ENCODE assay signal across 8 cellular contexts in the genomic region with DNA sequence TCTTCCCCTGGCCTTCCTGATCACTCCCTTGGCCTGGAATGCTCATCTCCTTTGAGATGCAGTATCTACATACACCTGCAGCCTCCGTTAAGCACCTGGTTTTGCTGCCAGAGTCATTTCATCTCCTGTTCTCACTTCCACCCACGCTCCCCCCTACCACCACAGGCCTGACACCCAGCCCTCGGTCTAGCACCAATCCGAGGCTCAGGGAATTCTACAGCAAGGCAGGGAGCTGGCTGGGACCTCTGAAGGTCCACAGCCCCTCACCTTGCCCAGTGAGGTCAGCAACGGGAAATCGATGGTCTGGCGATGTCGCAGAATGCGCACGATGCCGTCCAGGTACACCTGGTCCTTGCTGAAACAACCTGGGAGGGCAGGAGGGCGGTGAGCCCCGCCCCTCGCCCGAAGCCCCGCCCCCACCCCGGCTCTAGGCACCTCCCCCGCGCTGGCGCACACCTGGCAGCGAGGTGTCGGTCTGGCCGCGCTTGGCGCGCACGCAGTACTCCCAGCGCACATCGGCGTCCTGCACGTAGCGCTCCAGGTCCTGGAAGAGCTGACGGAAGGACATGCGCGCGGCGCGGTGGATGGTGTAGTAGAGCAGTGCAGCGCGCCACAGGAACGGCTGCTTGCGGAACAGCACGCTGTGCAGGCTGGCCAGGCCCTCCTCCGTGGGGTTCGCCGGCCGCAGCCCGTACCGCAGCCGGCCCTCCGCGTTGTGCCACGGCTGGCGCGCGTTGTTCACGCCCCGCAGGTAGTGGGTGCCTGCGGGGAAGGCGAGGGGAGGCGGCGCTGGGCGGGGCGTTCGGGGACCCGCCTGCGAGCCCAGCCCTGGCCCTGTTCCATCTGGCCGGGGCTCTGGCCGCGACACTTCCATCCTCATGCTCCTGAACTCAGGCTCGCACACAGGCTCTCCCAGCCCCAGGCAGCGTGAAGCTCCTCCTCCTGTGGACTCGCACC. TPM values are rescaled to one million over a fixed set of nuclear protein-coding genes. Genes with fewer than 3 reads are reported as not detected.
DNase-seq lines count a peak whose midpoint lies in the region; ATAC-seq, FAIRE-seq and TF ChIP-seq lines count a peak whose summit lies in the region.

No MANE protein-coding gene starts in this region.

- H3K27me3 ChIP-seq in endothelial cell of umbilical vein (ENCODE audit: control insufficient read depth in 2 of 2, insufficient read depth in 2 of 2, low read length in 2 of 2) (no peaks in the 10 kb centered on the region), vagina (no peaks in the 10 kb centered on the region)

- peaks cover 10% of the 10 kb centered on the region for H3K79me2 ChIP-seq in endothelial cell of umbilical vein (ENCODE audit: control insufficient read depth, insufficient read depth, low read length)

- peaks cover 10% of the 10 kb centered on the region for H3K36me3 Mint-ChIP-seq in activated CD8-positive, alpha-beta T cell treated with anti-CD3 and anti-CD28 coated beads for 36 hours (ENCODE audit: low read depth)

- H3K4me1 ChIP-seq in endothelial cell of umbilical vein (ENCODE audit: control insufficient read depth, extremely low read depth, insufficient read depth, low read length) (peaks cover 35% of the 10 kb centered on the region), vagina (peaks cover 61% of the 10 kb centered on the region)

- no peaks in the 10 kb centered on the region for H4K20me1 ChIP-seq in endothelial cell of umbilical vein (replicated peaks; ENCODE audit: control insufficient read depth, extremely low read depth, insufficient read depth, low read length)

- H3K4me3 ChIP-seq in endothelial cell of umbilical vein (replicated peaks in 1 of 3; ENCODE audit: insufficient read depth in 1 of 3, low read depth in 1 of 3, low read length in 3 of 3) (peak overlapping the region in 1 of 3 experiments; percentile 21), vagina (peak overlapping the region; percentile 49 to 58)

- no peak overlapping the region for H3K9ac ChIP-seq in endothelial cell of umbilical vein (replicated peaks; ENCODE audit: extremely low read depth, insufficient read depth, low read length)

- no peaks in the 10 kb centered on the region for H3K9me1 ChIP-seq in endothelial cell of umbilical vein (replicated peaks; ENCODE audit: control insufficient read depth, extremely low read depth, insufficient read depth, low read length)

- H3K36me3 ChIP-seq in endothelial cell of umbilical vein (ENCODE audit: control insufficient read depth in 2 of 2, extremely low read depth in 1 of 2, insufficient read depth in 2 of 2, low read length in 2 of 2) (no peaks in the 10 kb centered on the region), vagina (no peaks in the 10 kb centered on the region)

- peaks cover 37% of the 10 kb centered on the region for H3K4me1 Mint-ChIP-seq in activated CD8-positive, alpha-beta T cell treated with anti-CD3 and anti-CD28 coated beads for 36 hours (ENCODE audit: low read depth)

- CTCF ChIA-PET in activated CD8-positive, alpha-beta T cell treated with anti-CD3 and anti-CD28 coated beads for 36 hours (lab: Charles Lee) = interaction anchor here (0.9 to 16.0 kb wide), 6 partner anchors 10 to 224 kb away, joined by 3 to 209 read pairs (median 4); partner anchors contain the start of genes B3GNT9, FBXL8, HSF4 and TRADD
- CTCF ChIA-PET in endothelial cell of umbilical vein (lab: Charles Lee) = interaction anchor here (1.0 to 1.9 kb wide), 6 partner anchors 7 to 220 kb away, joined by 3 to 9 read pairs (median 4); partner anchors contain the start of gene NOL3

- H3K9me3 ChIP-seq in endothelial cell of umbilical vein (replicated peaks; ENCODE audit: control insufficient read depth, insufficient read depth, low read length) = no peaks in the 10 kb centered on the region
- H3K9me3 ChIP-seq in vagina = no peaks in the 10 kb centered on the region

- DNase-seq in DMS53 treated with DMSO at 0.1 percent for 48 hours (lab: John Stamatoyannopoulos, UW; ENCODE audit: unreplicated experiment) (peak; percentile 76), NCI-H146 treated with DMSO at 0.1 percent for 48 hours (lab: John Stamatoyannopoulos, UW; ENCODE audit: unreplicated experiment) (peak; percentile 78), endothelial cell of umbilical vein (ENCODE audit: low read depth, low spot score) (peak; percentile 42), mucosa of gallbladder (ENCODE audit: low spot score) (peak; percentile 81), vagina (ENCODE audit: extremely low spot score in 2 of 2) (no peak)
- DNase-seq in activated CD8-positive, alpha-beta T cell treated with anti-CD3 and anti-CD28 coated beads for 36 hours = peak; percentile 81

- H2AFZ ChIP-seq in endothelial cell of umbilical vein (ENCODE audit: low read depth, low read length) = no peak overlapping the region

- H3K4me2 ChIP-seq in endothelial cell of umbilical vein (ENCODE audit: insufficient read depth, low read length) = no peak overlapping the region

- no peak overlapping the region for H3K27ac Mint-ChIP-seq in activated CD8-positive, alpha-beta T cell treated with anti-CD3 and anti-CD28 coated beads for 36 hours

- no TSS peak for BruUV-seq in endothelial cell of umbilical vein (replicated peaks; lab: Mats Ljungman, UMichigan)

- H3K27me3 Mint-ChIP-seq in activated CD8-positive, alpha-beta T cell treated with anti-CD3 and anti-CD28 coated beads for 36 hours = peaks cover 47% of the 10 kb centered on the region

- dilution Hi-C loops in endothelial cell of umbilical vein (cut with MboI; ENCODE audit: extremely low pct_ligation_motif_present, low sequenced_read_pairs) = no loop called here

- intact Hi-C loops in activated CD8-positive, alpha-beta T cell treated with anti-CD3 and anti-CD28 coated beads for 36 hours (cut with micrococcal nuclease) = no loop called here
- intact Hi-C loops in endothelial cell of umbilical vein (cut with micrococcal nuclease) = no loop called here
- intact Hi-C loops in vagina (cut with DNase I) = no loop called here

- peak; percentile 17 for TF ChIP-seq CTCF in activated CD8-positive, alpha-beta T cell treated with anti-CD3 and anti-CD28 coated beads for 36 hours (IDR thresholded peaks at IDR 0.05)
- peak in 1 of 2 donors; percentile 18 for TF ChIP-seq CTCF in endothelial cell of umbilical vein (IDR thresholded peaks at IDR 0.05; ENCODE audit: extremely low read depth in 1 of 2, insufficient read depth in 1 of 2, low read depth in 1 of 2, low read length in 2 of 2)
- no peak for TF ChIP-seq CTCF in vagina (IDR thresholded peaks at IDR 0.05)

- peak; percentile 63 for ATAC-seq in activated CD8-positive, alpha-beta T cell treated with anti-CD3 and anti-CD28 coated beads for 36 hours
- no peak for ATAC-seq in GM18868 (IDR thresholded peaks at IDR 0.05; ENCODE audit: unreplicated experiment)
- ATAC-seq in GM18858 (IDR thresholded peaks at IDR 0.05; ENCODE audit: unreplicated experiment) = no peak

- no peak overlapping the region for H3K27ac ChIP-seq in endothelial cell of umbilical vein (ENCODE audit: insufficient read depth, low read depth, low read length)
- H3K27ac ChIP-seq in vagina = peak overlapping the region; percentile 68

- no peaks in the 10 kb centered on the region for H3K9me3 Mint-ChIP-seq in activated CD8-positive, alpha-beta T cell treated with anti-CD3 and anti-CD28 coated beads for 36 hours

- H3K4me3 Mint-ChIP-seq in activated CD8-positive, alpha-beta T cell treated with anti-CD3 and anti-CD28 coated beads for 36 hours = peak overlapping the region; percentile 57

- FAIRE-seq in endothelial cell of umbilical vein (lab: Jason Lieb, UNC) = peak; percentile 42

- POLR2A ChIA-PET in activated CD8-positive, alpha-beta T cell treated with anti-CD3 and anti-CD28 coated beads for 36 hours (lab: Charles Lee) = interaction anchor here (0.7 to 9.2 kb wide), 4 partner anchors 12 to 22 kb away, joined by 4 to 67 read pairs (median 14); partner anchors contain the start of genes E2F4, FBXL8, HSF4 and TRADD
- POLR2A ChIA-PET in endothelial cell of umbilical vein (lab: Charles Lee) = interaction anchor here (0.7 kb wide), 2 partner anchors 26 to 50 kb away, joined by 5 to 9 read pairs; no protein-coding TSS in a partner anchor

- no peak for TF ChIP-seq POLR2A in endothelial cell of umbilical vein (IDR thresholded peaks at IDR 0.05; ENCODE audit: low read depth, low read length)
- TF ChIP-seq POLR2A in vagina (IDR thresholded peaks at IDR 0.05) = no peak

RNA-seq across cellular contexts. Expression of gene MATCAP1, which starts 5.7 kb away (rescaled TPM):
- 10 to 100 TPM; 49.5 to 49.9 TPM for total RNA-seq in activated CD8-positive, alpha-beta T cell treated with anti-CD3 and anti-CD28 coated beads for 36 hours
- total RNA-seq in endothelial cell of umbilical vein (45.8 and 53.3 TPM in 2 replicates), mucosa of gallbladder (68.4 TPM), vagina (17.4 TPM)
- polyA plus RNA-seq in endothelial cell of umbilical vein = 44.5 and 49.0 TPM in 2 replicates
- polyA plus RNA-seq in endothelial cell of umbilical vein (2011; cell fraction: cytosol; rRNA removed) = 12.9 and 20.9 TPM in 2 replicates
- 210 and 217 TPM in 2 replicates for polyA plus RNA-seq in endothelial cell of umbilical vein (2011; cell fraction: nucleus; rRNA removed)
- polyA plus RNA-seq in endothelial cell of umbilical vein (2012) = 32.0 and 48.1 TPM in 2 replicates
- polyA minus RNA-seq in endothelial cell of umbilical vein = 39.9 and 52.2 TPM in 2 replicates
- polyA minus RNA-seq in endothelial cell of umbilical vein (2011; cell fraction: cytosol; rRNA and poly(A)+ RNA removed) = 2.5 TPM
- polyA minus RNA-seq in endothelial cell of umbilical vein (2011; cell fraction: nucleus; rRNA and poly(A)+ RNA removed) = 49.8 and 58.9 TPM in 2 replicates

RNA-seq across cellular contexts. Expression of gene NOL3, which starts 7.7 kb away (rescaled TPM):
- 10 to 100 TPM; 24.5 to 25.3 TPM for total RNA-seq in activated CD8-positive, alpha-beta T cell treated with anti-CD3 and anti-CD28 coated beads for 36 hours
- total RNA-seq in endothelial cell of umbilical vein = 14.4 and 19.4 TPM in 2 replicates
- polyA plus RNA-seq in endothelial cell of umbilical vein = 16.0 and 19.2 TPM in 2 replicates
- 10.4 and 14.4 TPM in 2 replicates for polyA plus RNA-seq in endothelial cell of umbilical vein (2011; cell fraction: cytosol; rRNA removed)
- 28.5 and 29.4 TPM in 2 replicates for polyA plus RNA-seq in endothelial cell of umbilical vein (2011; cell fraction: nucleus; rRNA removed)
- polyA plus RNA-seq in endothelial cell of umbilical vein (2012) = 9.2 and 12.4 TPM in 2 replicates
- polyA minus RNA-seq in endothelial cell of umbilical vein = 7.3 and 9.2 TPM in 2 replicates
- 18.3 TPM for polyA minus RNA-seq in endothelial cell of umbilical vein (2011; cell fraction: cytosol; rRNA and poly(A)+ RNA removed)
- polyA minus RNA-seq in endothelial cell of umbilical vein (2011; cell fraction: nucleus; rRNA and poly(A)+ RNA removed) = 4.4 and 5.7 TPM in 2 replicates
- 79.0 TPM for total RNA-seq in mucosa of gallbladder
- total RNA-seq in vagina = 19.2 TPM

RNA-seq across cellular contexts. Expression of gene EXOC3L1, which starts 11.9 kb away (rescaled TPM):
- under 1 TPM in 1 of 2 experiments, not detected in 1; 0.23 TPM for total RNA-seq in activated CD8-positive, alpha-beta T cell treated with anti-CD3 and anti-CD28 coated beads for 36 hours
- total RNA-seq in endothelial cell of umbilical vein = 10.8 and 19.4 TPM in 2 replicates
- polyA plus RNA-seq in endothelial cell of umbilical vein = 10.2 and 11.6 TPM in 2 replicates
- polyA plus RNA-seq in endothelial cell of umbilical vein (2011; cell fraction: cytosol; rRNA removed) = 6.5 and 7.2 TPM in 2 replicates
- polyA plus RNA-seq in endothelial cell of umbilical vein (2011; cell fraction: nucleus; rRNA removed) = 26.7 and 32.2 TPM in 2 replicates
- 0.78 and 1.2 TPM in 2 replicates for polyA plus RNA-seq in endothelial cell of umbilical vein (2012)
- polyA minus RNA-seq in endothelial cell of umbilical vein = 6.3 and 7.0 TPM in 2 replicates
- polyA minus RNA-seq in endothelial cell of umbilical vein (2011; cell fraction: cytosol; rRNA and poly(A)+ RNA removed) = not detected
- 4.4 and 4.9 TPM in 2 replicates for polyA minus RNA-seq in endothelial cell of umbilical vein (2011; cell fraction: nucleus; rRNA and poly(A)+ RNA removed)
- total RNA-seq in mucosa of gallbladder = 3.2 TPM
- 2.5 TPM for total RNA-seq in vagina

RNA-seq across cellular contexts. Expression of gene HSF4, which starts 13.5 kb away (rescaled TPM):
- 10 to 100 TPM; 56.0 to 73.3 TPM for total RNA-seq in activated CD8-positive, alpha-beta T cell treated with anti-CD3 and anti-CD28 coated beads for 36 hours
- total RNA-seq in endothelial cell of umbilical vein (4.7 and 5.5 TPM in 2 replicates), mucosa of gallbladder (51.3 TPM), vagina (54.3 TPM)
- polyA plus RNA-seq in endothelial cell of umbilical vein = 4.8 and 7.9 TPM in 2 replicates
- 0.41 and 0.61 TPM in 2 replicates for polyA plus RNA-seq in endothelial cell of umbilical vein (2011; cell fraction: cytosol; rRNA removed)
- 54.5 and 61.7 TPM in 2 replicates for polyA plus RNA-seq in endothelial cell of umbilical vein (2011; cell fraction: nucleus; rRNA removed)
- polyA plus RNA-seq in endothelial cell of umbilical vein (2012) = 2.7 and 9.2 TPM in 2 replicates
- polyA minus RNA-seq in endothelial cell of umbilical vein = 0.49 and 3.3 TPM in 2 replicates
- 2.7 TPM for polyA minus RNA-seq in endothelial cell of umbilical vein (2011; cell fraction: cytosol; rRNA and poly(A)+ RNA removed)
- polyA minus RNA-seq in endothelial cell of umbilical vein (2011; cell fraction: nucleus; rRNA and poly(A)+ RNA removed) = 3.3 and 13.7 TPM in 2 replicates

RNA-seq across cellular contexts. Expression of gene E2F4, which starts 13.9 kb away (rescaled TPM):
- total RNA-seq in activated CD8-positive, alpha-beta T cell treated with anti-CD3 and anti-CD28 coated beads for 36 hours = 100 to 1,000 TPM; 104 to 105 TPM
- total RNA-seq in endothelial cell of umbilical vein (110 and 112 TPM in 2 replicates), mucosa of gallbladder (54.9 TPM), vagina (78.1 TPM)
- polyA plus RNA-seq in endothelial cell of umbilical vein = 168 and 199 TPM in 2 replicates
- 124 and 132 TPM in 2 replicates for polyA plus RNA-seq in endothelial cell of umbilical vein (2011; cell fraction: cytosol; rRNA removed)
- 358 and 365 TPM in 2 replicates for polyA plus RNA-seq in endothelial cell of umbilical vein (2011; cell fraction: nucleus; rRNA removed)
- polyA plus RNA-seq in endothelial cell of umbilical vein (2012) = 79.3 and 84.3 TPM in 2 replicates
- 100 and 109 TPM in 2 replicates for polyA minus RNA-seq in endothelial cell of umbilical vein
- 54.8 TPM for polyA minus RNA-seq in endothelial cell of umbilical vein (2011; cell fraction: cytosol; rRNA and poly(A)+ RNA removed)
- polyA minus RNA-seq in endothelial cell of umbilical vein (2011; cell fraction: nucleus; rRNA and poly(A)+ RNA removed) = 62.3 and 65.0 TPM in 2 replicates

Comparison
In these comparisons a context has a peak if more than half of its experiments do, and no peak if none do; other contexts are left out.
1. DNase-seq: peak in DMS53 treated with DMSO at 0.1 percent for 48 hours (single experiment), NCI-H146 treated with DMSO at 0.1 percent for 48 hours (single experiment), activated CD8-positive, alpha-beta T cell treated with anti-CD3 and anti-CD28 coated beads for 36 hours (single experiment), endothelial cell of umbilical vein (single experiment) and mucosa of gallbladder (single experiment); none in vagina (0 of 2).